8 cellular contexts compared by ENCODE assay signal in the genomic region with DNA sequence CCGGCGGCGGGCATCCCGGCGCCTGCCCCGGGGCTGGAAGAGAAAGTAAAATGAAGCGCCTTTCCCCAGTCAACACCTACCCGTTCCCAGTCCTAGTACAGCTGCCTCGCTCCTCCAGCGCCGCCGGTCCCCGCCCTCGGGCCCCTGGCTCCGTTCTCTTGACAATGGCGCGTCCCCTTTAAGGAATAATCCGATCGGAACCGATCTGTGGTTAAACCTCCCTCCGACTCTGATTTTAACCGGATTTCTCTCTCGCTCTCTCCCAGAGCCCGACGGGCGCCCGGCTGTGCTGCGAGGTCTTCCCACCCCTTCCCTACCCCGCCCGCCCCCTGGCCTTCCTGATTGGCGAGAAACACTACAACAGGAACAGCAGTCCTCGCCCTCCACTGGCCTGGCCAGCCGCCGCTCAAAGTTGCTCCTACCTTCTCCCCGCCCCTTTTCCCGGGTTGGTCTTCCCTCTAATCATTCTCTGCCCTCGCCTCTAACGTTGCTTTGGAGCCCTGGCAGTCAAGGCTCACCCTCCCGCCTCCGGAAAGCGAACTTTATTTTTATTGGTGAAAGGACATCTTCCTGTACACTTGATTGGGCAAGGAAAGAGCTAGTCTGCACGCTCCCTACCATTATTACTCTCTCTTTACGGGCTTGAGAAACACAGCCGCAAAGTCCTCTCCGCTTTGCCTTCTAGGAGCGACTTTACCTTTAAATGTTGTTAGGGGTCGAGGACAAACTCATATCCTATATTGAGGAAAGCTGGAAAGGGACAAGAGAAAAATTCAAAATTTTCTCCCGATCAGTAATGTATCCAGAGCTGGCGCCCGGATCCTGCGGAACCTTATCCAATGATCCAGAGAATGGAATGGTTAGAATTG. TPM values are rescaled to one million over a fixed set of nuclear protein-coding genes. Genes with fewer than 3 reads are reported as not detected.
DNase-seq lines count a peak whose midpoint lies in the region; ATAC-seq and TF ChIP-seq lines count a peak whose summit lies in the region.

A gene (minus strand): TSS at position 282 of the 869 bp plus-strand sequence. CDS start 145,869 bp downstream, outside the sequence.

- TF ChIP-seq CTCF in epithelial cell of proximal tubule (conservative IDR thresholded peaks at IDR 0.05; ENCODE audit: low read depth, low read length) = no peak

- ATAC-seq in GM21717 (IDR thresholded peaks at IDR 0.05; ENCODE audit: unreplicated experiment) = peak; percentile 93

- peak within 1 kb of the TSS; percentile 76 for H3K4me3 ChIP-seq in epithelial cell of proximal tubule (ENCODE audit: low read depth, low read length)

- no peaks in the 10 kb centered on the region for H3K9me3 Mint-ChIP-seq in activated T-cell treated with anti-CD3 and anti-CD28 coated beads, Interleukin-2, amount 50 U/mL, for 24 hours

- DNase-seq in DMS153 treated with DMSO at 0.1 percent for 48 hours (lab: John Stamatoyannopoulos, UW; ENCODE audit: unreplicated experiment) = peak; percentile 86
- peak; percentile 100 for DNase-seq in KBM-7
- peak; percentile 96 for DNase-seq in activated T-cell treated with anti-CD3 and anti-CD28 coated beads, Interleukin-2, amount 50 U/mL, for 24 hours
- DNase-seq in epithelial cell of proximal tubule (ENCODE audit: low read depth) = peak; percentile 99
- peak; percentile 100 for DNase-seq in mucosa of gallbladder (ENCODE audit: low spot score)
- DNase-seq in stimulated activated CD8-positive, alpha-beta memory T cell treated with anti-CD3 and anti-CD28 coated beads, Interleukin-4, amount 100 ng/mL, for 48 hours = peak; percentile 96

- H3K27ac Mint-ChIP-seq in activated T-cell treated with anti-CD3 and anti-CD28 coated beads, Interleukin-2, amount 50 U/mL, for 24 hours = peak within 1 kb of the TSS; percentile 98

- H3K27me3 Mint-ChIP-seq in activated T-cell treated with anti-CD3 and anti-CD28 coated beads, Interleukin-2, amount 50 U/mL, for 24 hours = no peaks in the 10 kb centered on the region

- in situ Hi-C loops in KBM-7 (cut with MboI; ENCODE audit: low pct_unique_long_range_greater_than_20kb, low sequenced_read_pairs) = no loop called here

- H3K4me1 Mint-ChIP-seq in activated T-cell treated with anti-CD3 and anti-CD28 coated beads, Interleukin-2, amount 50 U/mL, for 24 hours (ENCODE audit: low read depth) = peaks cover 44% of the 10 kb centered on the region

- H3K36me3 Mint-ChIP-seq in activated T-cell treated with anti-CD3 and anti-CD28 coated beads, Interleukin-2, amount 50 U/mL, for 24 hours (ENCODE audit: low read depth) = peaks cover 13% of the 10 kb centered on the region

- peak within 1 kb of the TSS; percentile 96 for H3K4me3 Mint-ChIP-seq in activated T-cell treated with anti-CD3 and anti-CD28 coated beads, Interleukin-2, amount 50 U/mL, for 24 hours

TF ChIP-seq in PFSK-1, 5 proteins besides CTCF, POLR2A, EP300 and RAD21:
- TF ChIP-seq TAF1 (IDR thresholded peaks at IDR 0.05; ENCODE audit: borderline replicate concordance, insufficient read depth, low read length) = peak; percentile 49; the same call in 1 of the 2 replicates
- TF ChIP-seq, protein P1, sequence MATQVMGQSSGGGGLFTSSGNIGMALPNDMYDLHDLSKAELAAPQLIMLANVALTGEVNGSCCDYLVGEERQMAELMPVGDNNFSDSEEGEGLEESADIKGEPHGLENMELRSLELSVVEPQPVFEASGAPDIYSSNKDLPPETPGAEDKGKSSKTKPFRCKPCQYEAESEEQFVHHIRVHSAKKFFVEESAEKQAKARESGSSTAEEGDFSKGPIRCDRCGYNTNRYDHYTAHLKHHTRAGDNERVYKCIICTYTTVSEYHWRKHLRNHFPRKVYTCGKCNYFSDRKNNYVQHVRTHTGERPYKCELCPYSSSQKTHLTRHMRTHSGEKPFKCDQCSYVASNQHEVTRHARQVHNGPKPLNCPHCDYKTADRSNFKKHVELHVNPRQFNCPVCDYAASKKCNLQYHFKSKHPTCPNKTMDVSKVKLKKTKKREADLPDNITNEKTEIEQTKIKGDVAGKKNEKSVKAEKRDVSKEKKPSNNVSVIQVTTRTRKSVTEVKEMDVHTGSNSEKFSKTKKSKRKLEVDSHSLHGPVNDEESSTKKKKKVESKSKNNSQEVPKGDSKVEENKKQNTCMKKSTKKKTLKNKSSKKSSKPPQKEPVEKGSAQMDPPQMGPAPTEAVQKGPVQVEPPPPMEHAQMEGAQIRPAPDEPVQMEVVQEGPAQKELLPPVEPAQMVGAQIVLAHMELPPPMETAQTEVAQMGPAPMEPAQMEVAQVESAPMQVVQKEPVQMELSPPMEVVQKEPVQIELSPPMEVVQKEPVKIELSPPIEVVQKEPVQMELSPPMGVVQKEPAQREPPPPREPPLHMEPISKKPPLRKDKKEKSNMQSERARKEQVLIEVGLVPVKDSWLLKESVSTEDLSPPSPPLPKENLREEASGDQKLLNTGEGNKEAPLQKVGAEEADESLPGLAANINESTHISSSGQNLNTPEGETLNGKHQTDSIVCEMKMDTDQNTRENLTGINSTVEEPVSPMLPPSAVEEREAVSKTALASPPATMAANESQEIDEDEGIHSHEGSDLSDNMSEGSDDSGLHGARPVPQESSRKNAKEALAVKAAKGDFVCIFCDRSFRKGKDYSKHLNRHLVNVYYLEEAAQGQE (IDR thresholded peaks at IDR 0.05; ENCODE audit: insufficient read depth in 1 of 2, low read depth in 2 of 2, low read length in 2 of 2) = 0 out of 4 replicates have a peak, but pooled peaks of 1 of the 2 experiments have one; percentile 17
- TF ChIP-seq SIN3A (IDR thresholded peaks at IDR 0.05; ENCODE audit: borderline replicate concordance, insufficient read depth, low read length) = 0 out of 2 replicates have a peak, but pooled peaks have one; percentile 75
- no peak for TF ChIP-seq POLR2AphosphoS5 (IDR thresholded peaks at IDR 0.05; ENCODE audit: low read depth, low read length)
- TF ChIP-seq FOXP2 (optimal IDR thresholded peaks at IDR 0.05; ENCODE audit: borderline replicate concordance, extremely low read depth, extremely low read length, insufficient read depth) = no peak

RNA-seq across cellular contexts. Expression of the gene that starts here (rescaled TPM):
- polyA plus RNA-seq in PFSK-1 (2012; ENCODE audit: insufficient read length, low read depth) = 3.9 TPM
- 22.5 and 31.3 TPM in 2 replicates for total RNA-seq in epithelial cell of proximal tubule
- total RNA-seq in mucosa of gallbladder = 54.1 TPM

Comparison
In these comparisons a context has a peak if more than half of its experiments do, and no peak if none do; other contexts are left out.
1. Peak in every context shown above with its lines: DNase-seq, ATAC-seq and H3K4me3 ChIP-seq.